ENCODE assay signal across 18 cellular contexts in genomic region chr5:166726406-166726805, GRCh38.
"Had no signal": no experiment of that assay in that cellular context is flagged by ENCODE, and none has a peak within 500 bp of the region (broad histone marks: within the 10 kb centered on the region; RNA-seq: fewer than 3 reads in every experiment).

No MANE protein-coding gene starts in this region.

- H3K4me1 Mint-ChIP-seq: naive thymus-derived CD8-positive, alpha-beta T cell had no signal

- H3K9me3 ChIP-seq: esophagus muscularis mucosa, gastrocnemius medialis, lower lobe of right lung, mucosa of descending colon, neutrophil, right atrium auricular region, stomach, thoracic aorta, transverse colon had no signal

- H3K27ac ChIP-seq: epithelial cell of prostate, esophagus muscularis mucosa, gastrocnemius medialis, left lung, lower lobe of right lung, neutrophil, right atrium auricular region, stomach, thoracic aorta, transverse colon had no signal

- H3K4me3 ChIP-seq: esophagus muscularis mucosa, gastrocnemius medialis, left lung, lower lobe of right lung, mucosa of descending colon, right atrium auricular region, stomach, thoracic aorta, transverse colon had no signal

- H3K36me3 ChIP-seq: esophagus muscularis mucosa, gastrocnemius medialis, left lung, lower lobe of right lung, neutrophil, right atrium auricular region, stomach, thoracic aorta, transverse colon had no signal

- H3K4me1 ChIP-seq: esophagus muscularis mucosa, gastrocnemius medialis, left lung, lower lobe of right lung, right atrium auricular region, stomach, transverse colon had no signal

- H3K36me3 Mint-ChIP-seq: naive thymus-derived CD8-positive, alpha-beta T cell had no signal

- ATAC-seq: gastrocnemius medialis; left lung; lower lobe of right lung; mucosa of descending colon; naive thymus-derived CD8-positive, alpha-beta T cell had no signal

- H3K27me3 Mint-ChIP-seq: naive thymus-derived CD8-positive, alpha-beta T cell had no signal

- DNase-seq: effector memory CD4-positive, alpha-beta T cell; gastrocnemius medialis; islet precursor cell; left lung; lower lobe of right lung; mucosa of descending colon; naive thymus-derived CD8-positive, alpha-beta T cell; small intestine; stimulated activated CD4-positive, alpha-beta T cell treated with anti-CD3 and anti-CD28 coated beads, Interleukin-12 subunit alpha, Interleukin-12 subunit beta, amount 100 ng/mL, for 4 hours; stimulated activated naive CD4-positive, alpha-beta T cell; stomach; substantia nigra; transverse colon had no signal

- H3K27ac Mint-ChIP-seq: naive thymus-derived CD8-positive, alpha-beta T cell had no signal

- H3K4me3 Mint-ChIP-seq: naive thymus-derived CD8-positive, alpha-beta T cell had no signal

- H3K27me3 ChIP-seq: esophagus muscularis mucosa, gastrocnemius medialis, left lung, neutrophil, right atrium auricular region, stomach, transverse colon had no signal
